ENCODE assay signal across 1 cellular context in the genomic region with DNA sequence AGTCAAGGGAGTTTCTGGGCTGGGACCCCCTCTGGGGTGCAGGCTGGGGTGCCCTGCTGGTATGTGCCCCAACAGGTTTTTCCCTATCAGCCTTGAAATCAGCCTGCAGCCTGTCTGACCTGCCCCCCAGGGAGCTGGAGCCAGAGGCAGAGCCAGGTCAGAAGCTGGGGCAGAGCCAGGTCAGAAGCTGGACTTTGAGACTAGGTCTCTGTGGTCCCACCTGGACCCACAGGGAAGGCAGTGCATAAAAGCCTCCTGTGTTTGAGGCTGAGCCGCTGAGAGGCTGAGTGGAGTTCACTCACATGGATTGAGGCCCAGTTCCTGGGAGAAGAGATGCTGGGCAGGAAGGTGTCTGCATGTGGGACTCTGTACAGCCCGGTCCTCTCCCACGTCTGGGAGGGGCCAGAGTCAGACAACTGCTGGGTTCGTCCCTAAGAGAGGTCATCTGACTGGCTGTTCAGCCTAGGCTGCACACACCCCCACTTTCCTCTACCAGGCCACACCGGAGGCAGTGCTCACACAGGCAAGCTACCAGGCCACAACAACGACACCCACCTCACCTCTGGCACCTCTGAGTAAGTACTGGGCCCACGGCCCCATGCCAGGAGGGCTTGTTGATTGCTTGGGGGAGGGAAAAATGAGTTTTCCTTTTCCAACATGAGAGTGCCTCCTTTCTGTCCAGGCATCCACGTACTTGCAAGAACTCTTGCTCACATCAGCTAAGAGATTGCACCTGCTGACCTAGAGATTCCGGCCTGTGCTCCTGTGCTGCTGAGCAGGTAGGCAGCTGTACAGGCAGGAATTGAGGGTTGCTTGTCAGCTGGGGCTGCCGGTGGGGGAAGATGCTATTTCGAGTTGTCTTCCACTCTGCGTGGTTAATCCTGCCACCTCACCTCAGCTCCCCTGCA.
TF ChIP-seq lines count a peak whose summit lies in the region.

A gene with protein sequence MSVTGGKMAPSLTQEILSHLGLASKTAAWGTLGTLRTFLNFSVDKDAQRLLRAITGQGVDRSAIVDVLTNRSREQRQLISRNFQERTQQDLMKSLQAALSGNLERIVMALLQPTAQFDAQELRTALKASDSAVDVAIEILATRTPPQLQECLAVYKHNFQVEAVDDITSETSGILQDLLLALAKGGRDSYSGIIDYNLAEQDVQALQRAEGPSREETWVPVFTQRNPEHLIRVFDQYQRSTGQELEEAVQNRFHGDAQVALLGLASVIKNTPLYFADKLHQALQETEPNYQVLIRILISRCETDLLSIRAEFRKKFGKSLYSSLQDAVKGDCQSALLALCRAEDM (plus strand): TSS at position 488 of the 908 bp plus-strand sequence. CDS start 814 bp downstream, outside the sequence.

TF ChIP-seq in HepG2, 621 proteins besides CTCF, POLR2A, EP300 and RAD21 (continued from another document and continues in another):
- TF ChIP-seq, protein P1, sequence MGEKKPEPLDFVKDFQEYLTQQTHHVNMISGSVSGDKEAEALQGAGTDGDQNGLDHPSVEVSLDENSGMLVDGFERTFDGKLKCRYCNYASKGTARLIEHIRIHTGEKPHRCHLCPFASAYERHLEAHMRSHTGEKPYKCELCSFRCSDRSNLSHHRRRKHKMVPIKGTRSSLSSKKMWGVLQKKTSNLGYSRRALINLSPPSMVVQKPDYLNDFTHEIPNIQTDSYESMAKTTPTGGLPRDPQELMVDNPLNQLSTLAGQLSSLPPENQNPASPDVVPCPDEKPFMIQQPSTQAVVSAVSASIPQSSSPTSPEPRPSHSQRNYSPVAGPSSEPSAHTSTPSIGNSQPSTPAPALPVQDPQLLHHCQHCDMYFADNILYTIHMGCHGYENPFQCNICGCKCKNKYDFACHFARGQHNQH (CRISPR knock-in tag; IDR thresholded peaks at IDR 0.05), result peak; percentile 87
- TF ChIP-seq POLR2AphosphoS2 (IDR thresholded peaks at IDR 0.05; ENCODE audit: low read depth, low read length) (no peak), ZNF558 (CRISPR knock-in tag; IDR thresholded peaks at IDR 0.05; ENCODE audit: borderline replicate concordance) (no peak), WIZ (CRISPR knock-in tag; IDR thresholded peaks at IDR 0.05) (no peak), ERF (CRISPR knock-in tag; IDR thresholded peaks at IDR 0.05) (peak; percentile 66; the same call in 1 of the 2 replicates), SRF (IDR thresholded peaks at IDR 0.05; ENCODE audit: low read depth, low read length) (no peak), MXI1 (IDR thresholded peaks at IDR 0.05; ENCODE audit: borderline replicate concordance, low read depth, low read length) (peak; percentile 57; the same call in 1 of the 3 replicates), MATR3 (CRISPR knock-in tag; IDR thresholded peaks at IDR 0.05) (no peak), ARNTL (CRISPR knock-in tag; IDR thresholded peaks at IDR 0.05) (peak; percentile 66; the same call in 1 of the 2 replicates), ZNF343 (CRISPR knock-in tag; IDR thresholded peaks at IDR 0.05) (peak; percentile 56; the same call in 1 of the 2 replicates), PAF1 (CRISPR knock-in tag; IDR thresholded peaks at IDR 0.05) (no peak), CEBPB (IDR thresholded peaks at IDR 0.05; ENCODE audit: borderline replicate concordance, low read depth, low read length) (no peak), SP1 (IDR thresholded peaks at IDR 0.05) (no peak), SP1 (CRISPR knock-in tag; IDR thresholded peaks at IDR 0.05) (peak; percentile 26; the same call in 1 of the 2 replicates), ZBTB21 (CRISPR knock-in tag; IDR thresholded peaks at IDR 0.05) (peak; percentile 22; the same call in 1 of the 2 replicates), ELF1 (CRISPR knock-in tag; IDR thresholded peaks at IDR 0.05) (peak; percentile 38; the same call in 1 of the 2 replicates), GLI4 (CRISPR knock-in tag; IDR thresholded peaks at IDR 0.05; ENCODE audit: borderline replicate concordance) (no peak), ZNF737 (CRISPR knock-in tag; IDR thresholded peaks at IDR 0.05; ENCODE audit: borderline replicate concordance) (0 out of 2 replicates have a peak, but pooled peaks have one; percentile 60), EZH2 (conservative IDR thresholded peaks at IDR 0.05; ENCODE audit: low read depth, low read length) (no peak), FOXA1 (IDR thresholded peaks at IDR 0.05) (no peak), FOXA1 (CRISPR knock-in tag; IDR thresholded peaks at IDR 0.05) (no peak), CHCHD3 (CRISPR knock-in tag; IDR thresholded peaks at IDR 0.05) (no peak), TARDBP (CRISPR knock-in tag; IDR thresholded peaks at IDR 0.05) (0 out of 2 replicates have a peak, but pooled peaks have one; percentile 31), MTA3 (CRISPR knock-in tag; IDR thresholded peaks at IDR 0.05) (no peak), ZNF225 (CRISPR knock-in tag; IDR thresholded peaks at IDR 0.05) (peak; percentile 18; the same call in 1 of the 2 replicates), RFX5 (IDR thresholded peaks at IDR 0.05; ENCODE audit: low read depth, low read length) (no peak), BCL6 (CRISPR knock-in tag; IDR thresholded peaks at IDR 0.05) (peak; percentile 74), MED8 (CRISPR knock-in tag; IDR thresholded peaks at IDR 0.05; ENCODE audit: insufficient replicate concordance) (no peak), ZNF672 (CRISPR knock-in tag; IDR thresholded peaks at IDR 0.05) (no peak), ZNF136 (CRISPR knock-in tag; IDR thresholded peaks at IDR 0.05; ENCODE audit: low read depth) (no peak)
- TF ChIP-seq, protein P2, sequence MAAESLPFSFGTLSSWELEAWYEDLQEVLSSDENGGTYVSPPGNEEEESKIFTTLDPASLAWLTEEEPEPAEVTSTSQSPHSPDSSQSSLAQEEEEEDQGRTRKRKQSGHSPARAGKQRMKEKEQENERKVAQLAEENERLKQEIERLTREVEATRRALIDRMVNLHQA (CRISPR knock-in tag; IDR thresholded peaks at IDR 0.05), result no peak
- TF ChIP-seq, protein P3, sequence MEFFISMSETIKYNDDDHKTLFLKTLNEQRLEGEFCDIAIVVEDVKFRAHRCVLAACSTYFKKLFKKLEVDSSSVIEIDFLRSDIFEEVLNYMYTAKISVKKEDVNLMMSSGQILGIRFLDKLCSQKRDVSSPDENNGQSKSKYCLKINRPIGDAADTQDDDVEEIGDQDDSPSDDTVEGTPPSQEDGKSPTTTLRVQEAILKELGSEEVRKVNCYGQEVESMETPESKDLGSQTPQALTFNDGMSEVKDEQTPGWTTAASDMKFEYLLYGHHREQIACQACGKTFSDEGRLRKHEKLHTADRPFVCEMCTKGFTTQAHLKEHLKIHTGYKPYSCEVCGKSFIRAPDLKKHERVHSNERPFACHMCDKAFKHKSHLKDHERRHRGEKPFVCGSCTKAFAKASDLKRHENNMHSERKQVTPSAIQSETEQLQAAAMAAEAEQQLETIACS (CRISPR knock-in tag; IDR thresholded peaks at IDR 0.05), result no peak
- TF ChIP-seq, protein P4, sequence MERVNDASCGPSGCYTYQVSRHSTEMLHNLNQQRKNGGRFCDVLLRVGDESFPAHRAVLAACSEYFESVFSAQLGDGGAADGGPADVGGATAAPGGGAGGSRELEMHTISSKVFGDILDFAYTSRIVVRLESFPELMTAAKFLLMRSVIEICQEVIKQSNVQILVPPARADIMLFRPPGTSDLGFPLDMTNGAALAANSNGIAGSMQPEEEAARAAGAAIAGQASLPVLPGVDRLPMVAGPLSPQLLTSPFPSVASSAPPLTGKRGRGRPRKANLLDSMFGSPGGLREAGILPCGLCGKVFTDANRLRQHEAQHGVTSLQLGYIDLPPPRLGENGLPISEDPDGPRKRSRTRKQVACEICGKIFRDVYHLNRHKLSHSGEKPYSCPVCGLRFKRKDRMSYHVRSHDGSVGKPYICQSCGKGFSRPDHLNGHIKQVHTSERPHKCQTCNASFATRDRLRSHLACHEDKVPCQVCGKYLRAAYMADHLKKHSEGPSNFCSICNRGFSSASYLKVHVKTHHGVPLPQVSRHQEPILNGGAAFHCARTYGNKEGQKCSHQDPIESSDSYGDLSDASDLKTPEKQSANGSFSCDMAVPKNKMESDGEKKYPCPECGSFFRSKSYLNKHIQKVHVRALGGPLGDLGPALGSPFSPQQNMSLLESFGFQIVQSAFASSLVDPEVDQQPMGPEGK (CRISPR knock-in tag; IDR thresholded peaks at IDR 0.05), result peak; percentile 92
- TF ChIP-seq, protein P5, sequence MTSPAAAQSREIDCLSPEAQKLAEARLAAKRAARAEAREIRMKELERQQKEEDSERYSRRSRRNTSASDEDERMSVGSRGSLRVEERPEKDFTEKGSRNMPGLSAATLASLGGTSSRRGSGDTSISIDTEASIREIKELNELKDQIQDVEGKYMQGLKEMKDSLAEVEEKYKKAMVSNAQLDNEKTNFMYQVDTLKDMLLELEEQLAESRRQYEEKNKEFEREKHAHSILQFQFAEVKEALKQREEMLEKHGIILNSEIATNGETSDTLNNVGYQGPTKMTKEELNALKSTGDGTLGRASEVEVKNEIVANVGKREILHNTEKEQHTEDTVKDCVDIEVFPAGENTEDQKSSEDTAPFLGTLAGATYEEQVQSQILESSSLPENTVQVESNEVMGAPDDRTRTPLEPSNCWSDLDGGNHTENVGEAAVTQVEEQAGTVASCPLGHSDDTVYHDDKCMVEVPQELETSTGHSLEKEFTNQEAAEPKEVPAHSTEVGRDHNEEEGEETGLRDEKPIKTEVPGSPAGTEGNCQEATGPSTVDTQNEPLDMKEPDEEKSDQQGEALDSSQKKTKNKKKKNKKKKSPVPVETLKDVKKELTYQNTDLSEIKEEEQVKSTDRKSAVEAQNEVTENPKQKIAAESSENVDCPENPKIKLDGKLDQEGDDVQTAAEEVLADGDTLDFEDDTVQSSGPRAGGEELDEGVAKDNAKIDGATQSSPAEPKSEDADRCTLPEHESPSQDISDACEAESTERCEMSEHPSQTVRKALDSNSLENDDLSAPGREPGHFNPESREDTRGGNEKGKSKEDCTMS (CRISPR knock-in tag; conservative IDR thresholded peaks at IDR 0.05), result no peak
- TF ChIP-seq, protein P6, sequence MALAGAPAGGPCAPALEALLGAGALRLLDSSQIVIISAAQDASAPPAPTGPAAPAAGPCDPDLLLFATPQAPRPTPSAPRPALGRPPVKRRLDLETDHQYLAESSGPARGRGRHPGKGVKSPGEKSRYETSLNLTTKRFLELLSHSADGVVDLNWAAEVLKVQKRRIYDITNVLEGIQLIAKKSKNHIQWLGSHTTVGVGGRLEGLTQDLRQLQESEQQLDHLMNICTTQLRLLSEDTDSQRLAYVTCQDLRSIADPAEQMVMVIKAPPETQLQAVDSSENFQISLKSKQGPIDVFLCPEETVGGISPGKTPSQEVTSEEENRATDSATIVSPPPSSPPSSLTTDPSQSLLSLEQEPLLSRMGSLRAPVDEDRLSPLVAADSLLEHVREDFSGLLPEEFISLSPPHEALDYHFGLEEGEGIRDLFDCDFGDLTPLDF (CRISPR knock-in tag; IDR thresholded peaks at IDR 0.05), result no peak
- TF ChIP-seq, protein P7, sequence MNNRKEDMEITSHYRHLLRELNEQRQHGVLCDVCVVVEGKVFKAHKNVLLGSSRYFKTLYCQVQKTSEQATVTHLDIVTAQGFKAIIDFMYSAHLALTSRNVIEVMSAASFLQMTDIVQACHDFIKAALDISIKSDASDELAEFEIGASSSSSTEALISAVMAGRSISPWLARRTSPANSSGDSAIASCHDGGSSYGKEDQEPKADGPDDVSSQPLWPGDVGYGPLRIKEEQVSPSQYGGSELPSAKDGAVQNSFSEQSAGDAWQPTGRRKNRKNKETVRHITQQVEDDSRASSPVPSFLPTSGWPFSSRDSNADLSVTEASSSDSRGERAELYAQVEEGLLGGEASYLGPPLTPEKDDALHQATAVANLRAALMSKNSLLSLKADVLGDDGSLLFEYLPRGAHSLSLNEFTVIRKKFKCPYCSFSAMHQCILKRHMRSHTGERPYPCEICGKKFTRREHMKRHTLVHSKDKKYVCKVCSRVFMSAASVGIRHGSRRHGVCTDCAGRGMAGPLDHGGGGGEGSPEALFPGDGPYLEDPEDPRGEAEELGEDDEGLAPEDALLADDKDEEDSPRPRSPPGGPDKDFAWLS (CRISPR knock-in tag; IDR thresholded peaks at IDR 0.05; ENCODE audit: borderline replicate concordance), result 0 out of 2 replicates have a peak, but pooled peaks have one; percentile 38
- TF ChIP-seq, protein P8, sequence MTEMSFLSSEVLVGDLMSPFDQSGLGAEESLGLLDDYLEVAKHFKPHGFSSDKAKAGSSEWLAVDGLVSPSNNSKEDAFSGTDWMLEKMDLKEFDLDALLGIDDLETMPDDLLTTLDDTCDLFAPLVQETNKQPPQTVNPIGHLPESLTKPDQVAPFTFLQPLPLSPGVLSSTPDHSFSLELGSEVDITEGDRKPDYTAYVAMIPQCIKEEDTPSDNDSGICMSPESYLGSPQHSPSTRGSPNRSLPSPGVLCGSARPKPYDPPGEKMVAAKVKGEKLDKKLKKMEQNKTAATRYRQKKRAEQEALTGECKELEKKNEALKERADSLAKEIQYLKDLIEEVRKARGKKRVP (CRISPR knock-in tag; IDR thresholded peaks at IDR 0.05), result no peak
- TF ChIP-seq, protein P9, sequence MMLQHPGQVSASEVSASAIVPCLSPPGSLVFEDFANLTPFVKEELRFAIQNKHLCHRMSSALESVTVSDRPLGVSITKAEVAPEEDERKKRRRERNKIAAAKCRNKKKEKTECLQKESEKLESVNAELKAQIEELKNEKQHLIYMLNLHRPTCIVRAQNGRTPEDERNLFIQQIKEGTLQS (CRISPR knock-in tag; IDR thresholded peaks at IDR 0.05), result no peak
- TF ChIP-seq, protein P10, sequence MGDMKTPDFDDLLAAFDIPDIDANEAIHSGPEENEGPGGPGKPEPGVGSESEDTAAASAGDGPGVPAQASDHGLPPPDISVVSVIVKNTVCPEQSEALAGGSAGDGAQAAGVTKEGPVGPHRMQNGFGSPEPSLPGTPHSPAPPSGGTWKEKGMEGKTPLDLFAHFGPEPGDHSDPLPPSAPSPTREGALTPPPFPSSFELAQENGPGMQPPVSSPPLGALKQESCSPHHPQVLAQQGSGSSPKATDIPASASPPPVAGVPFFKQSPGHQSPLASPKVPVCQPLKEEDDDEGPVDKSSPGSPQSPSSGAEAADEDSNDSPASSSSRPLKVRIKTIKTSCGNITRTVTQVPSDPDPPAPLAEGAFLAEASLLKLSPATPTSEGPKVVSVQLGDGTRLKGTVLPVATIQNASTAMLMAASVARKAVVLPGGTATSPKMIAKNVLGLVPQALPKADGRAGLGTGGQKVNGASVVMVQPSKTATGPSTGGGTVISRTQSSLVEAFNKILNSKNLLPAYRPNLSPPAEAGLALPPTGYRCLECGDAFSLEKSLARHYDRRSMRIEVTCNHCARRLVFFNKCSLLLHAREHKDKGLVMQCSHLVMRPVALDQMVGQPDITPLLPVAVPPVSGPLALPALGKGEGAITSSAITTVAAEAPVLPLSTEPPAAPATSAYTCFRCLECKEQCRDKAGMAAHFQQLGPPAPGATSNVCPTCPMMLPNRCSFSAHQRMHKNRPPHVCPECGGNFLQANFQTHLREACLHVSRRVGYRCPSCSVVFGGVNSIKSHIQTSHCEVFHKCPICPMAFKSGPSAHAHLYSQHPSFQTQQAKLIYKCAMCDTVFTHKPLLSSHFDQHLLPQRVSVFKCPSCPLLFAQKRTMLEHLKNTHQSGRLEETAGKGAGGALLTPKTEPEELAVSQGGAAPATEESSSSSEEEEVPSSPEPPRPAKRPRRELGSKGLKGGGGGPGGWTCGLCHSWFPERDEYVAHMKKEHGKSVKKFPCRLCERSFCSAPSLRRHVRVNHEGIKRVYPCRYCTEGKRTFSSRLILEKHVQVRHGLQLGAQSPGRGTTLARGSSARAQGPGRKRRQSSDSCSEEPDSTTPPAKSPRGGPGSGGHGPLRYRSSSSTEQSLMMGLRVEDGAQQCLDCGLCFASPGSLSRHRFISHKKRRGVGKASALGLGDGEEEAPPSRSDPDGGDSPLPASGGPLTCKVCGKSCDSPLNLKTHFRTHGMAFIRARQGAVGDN (CRISPR knock-in tag; IDR thresholded peaks at IDR 0.05), result peak; percentile 93
